In genomic region chr5:169339869-169340268, GRCh38 we compare ENCODE assay signal across 18 cellular contexts. TPM values are rescaled to one million over a fixed set of nuclear protein-coding genes. Genes with fewer than 3 reads are reported as not detected.
DNase-seq lines count a peak whose midpoint lies in the region; ATAC-seq, FAIRE-seq and TF ChIP-seq lines count a peak whose summit lies in the region.
"Had no signal": no experiment of that assay in that cellular context is flagged by ENCODE, and none has a peak within 500 bp of the region (broad histone marks: within the 10 kb centered on the region; RNA-seq: fewer than 3 reads in every experiment).

No MANE protein-coding gene starts in this region.

- ATAC-seq in GM19455 (IDR thresholded peaks at IDR 0.05; ENCODE audit: unreplicated experiment) = peak; percentile 52
- peak; percentile 87 for ATAC-seq in HG02642 (IDR thresholded peaks at IDR 0.05; ENCODE audit: poor library complexity, unreplicated experiment)
- ATAC-seq in HG03159 (IDR thresholded peaks at IDR 0.05; ENCODE audit: unreplicated experiment) = peak; percentile 85
- no peak for ATAC-seq in WTC11
- ATAC-seq: activated CD4-positive, CD25-positive, alpha-beta regulatory T cell treated with anti-CD3 and anti-CD28 coated beads, Interleukin-2, amount 50 U/mL, for 24 hours; mucosa of descending colon had no signal

- FAIRE-seq in GM18507 (lab: Jason Lieb, UNC) = peak; percentile 74
- FAIRE-seq: A204.1 had no signal

- DNase-seq in GM18507 (ENCODE audit: extremely low spot score, insufficient read length, low read depth) = peak; percentile 15
- no peak for DNase-seq in T1000 (lab: John Stamatoyannopoulos, UW)
- DNase-seq in amniotic stem cell (lab: John Stamatoyannopoulos, UW) = no peak
- DNase-seq in WTC11 (ENCODE audit: low spot score) = no peak
- DNase-seq in NCI-H524 (lab: John Stamatoyannopoulos, UW) = no peak
- DNase-seq: CD4-positive, CD25-positive, alpha-beta regulatory T cell; hippocampal formation; mucosa of descending colon; NCI-H187 treated with DMSO at 0.1 percent for 48 hours; NCI-H774; stimulated activated naive CD4-positive, alpha-beta T cell treated with Interleukin-2 at 50 U/mL for 16 hours; uterus had no signal

- H3K27ac Mint-ChIP-seq in WTC11 = no peak overlapping the region
- H3K27ac Mint-ChIP-seq: activated naive CD4-positive, alpha-beta T cell treated with anti-CD3 and anti-CD28 coated beads, Interleukin-2, amount 50 U/mL, for 24 hours; CD4-positive, CD25-positive, alpha-beta regulatory T cell had no signal

- TF ChIP-seq CTCF in WTC11 (IDR thresholded peaks at IDR 0.05) = no peak

- no peaks in the 10 kb centered on the region for H3K27me3 Mint-ChIP-seq in WTC11 (ENCODE audit: low read depth)

- CTCF ChIA-PET in WTC11 (lab: Charles Lee) = interaction anchor here (0.8 to 1.0 kb wide), 2 partner anchors 37 to 592 kb away, joined by 3 to 4 read pairs; no protein-coding TSS in a partner anchor

- H3K4me3 Mint-ChIP-seq in WTC11 = no peak overlapping the region
- H3K4me3 Mint-ChIP-seq: activated naive CD4-positive, alpha-beta T cell treated with anti-CD3 and anti-CD28 coated beads, Interleukin-2, amount 50 U/mL, for 24 hours; CD4-positive, CD25-positive, alpha-beta regulatory T cell had no signal

- no peaks in the 10 kb centered on the region for H3K4me1 Mint-ChIP-seq in WTC11
- H3K4me1 Mint-ChIP-seq: activated naive CD4-positive, alpha-beta T cell treated with anti-CD3 and anti-CD28 coated beads, Interleukin-2, amount 50 U/mL, for 24 hours; CD4-positive, CD25-positive, alpha-beta regulatory T cell had no signal

- POLR2A ChIA-PET in WTC11 (lab: Charles Lee) = interaction anchor here (1.4 kb wide), 1 partner anchor 21 kb away, joined by 5 read pairs; no protein-coding TSS in a partner anchor

- H3K9me3 Mint-ChIP-seq in WTC11 = no peaks in the 10 kb centered on the region
- H3K9me3 Mint-ChIP-seq: activated naive CD4-positive, alpha-beta T cell treated with anti-CD3 and anti-CD28 coated beads, Interleukin-2, amount 50 U/mL, for 24 hours; CD4-positive, CD25-positive, alpha-beta regulatory T cell had no signal

- H3K36me3 Mint-ChIP-seq in WTC11 = no peaks in the 10 kb centered on the region
- H3K36me3 Mint-ChIP-seq: activated naive CD4-positive, alpha-beta T cell treated with anti-CD3 and anti-CD28 coated beads, Interleukin-2, amount 50 U/mL, for 24 hours; CD4-positive, CD25-positive, alpha-beta regulatory T cell had no signal

TF ChIP-seq in WTC11, 78 proteins besides CTCF, POLR2A, EP300 and RAD21:
- TF ChIP-seq IRF2 (CRISPR knock-in tag; IDR thresholded peaks at IDR 0.05; ENCODE audit: borderline replicate concordance, low read depth) (no peak), USF2 (CRISPR knock-in tag; IDR thresholded peaks at IDR 0.05) (no peak), TEAD4 (CRISPR knock-in tag; IDR thresholded peaks at IDR 0.05) (no peak)
TF ChIP-seq in WTC11: peak in this region for 0.

RNA-seq across cellular contexts. Expression of gene SLIT3, which starts 38.9 kb away (rescaled TPM):
- 1.9 to 2.7 TPM (median 2.3 TPM) in 3 replicates for total RNA-seq in WTC11 (2021)
- total RNA-seq: CD4-positive, CD25-positive, alpha-beta regulatory T cell had no signal
